Comparison of ENCODE assay signal across 1 cellular context in genomic region chr11:77073328-77074001, GRCh38.
TF ChIP-seq lines count a peak whose summit lies in the region.

No MANE protein-coding gene starts in this region.

TF ChIP-seq in liver, 16 proteins besides CTCF, POLR2A, EP300 and RAD21 (continued from another document):
- no peak for TF ChIP-seq ZBTB33 (IDR thresholded peaks at IDR 0.05)
- TF ChIP-seq FOXA1 (IDR thresholded peaks at IDR 0.05), result no peak
- TF ChIP-seq, protein P1, sequence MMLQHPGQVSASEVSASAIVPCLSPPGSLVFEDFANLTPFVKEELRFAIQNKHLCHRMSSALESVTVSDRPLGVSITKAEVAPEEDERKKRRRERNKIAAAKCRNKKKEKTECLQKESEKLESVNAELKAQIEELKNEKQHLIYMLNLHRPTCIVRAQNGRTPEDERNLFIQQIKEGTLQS (IDR thresholded peaks at IDR 0.05), result no peak
